15 cellular contexts compared by ENCODE assay signal in genomic region chr2:4020153-4020552, GRCh38.
A peak's percentile ranks its signal among the peaks of the same experiment; 100 is the strongest.
DNase-seq lines count a peak whose midpoint lies in the region; ATAC-seq lines count a peak whose summit lies in the region.
"Had no signal": no experiment of that assay in that cellular context is flagged by ENCODE, and none has a peak within 500 bp of the region (broad histone marks: within the 10 kb centered on the region; RNA-seq: fewer than 3 reads in every experiment).

No MANE protein-coding gene starts in this region.

- ATAC-seq in HG03196 (IDR thresholded peaks at IDR 0.05; ENCODE audit: unreplicated experiment) (no peak), GM18868 (IDR thresholded peaks at IDR 0.05; ENCODE audit: unreplicated experiment) (no peak)
- ATAC-seq: activated T-helper 17 cell treated with anti-CD3 and anti-CD28 coated beads, Interleukin-2, amount 50 U/mL, for 72 hours; heart left ventricle; T-cell had no signal

- peak; percentile 19 for DNase-seq in NCI-H2196 (lab: John Stamatoyannopoulos, UW; ENCODE audit: unreplicated experiment)
- DNase-seq in NCI-H2196 treated with DMSO at 0.1 percent for 48 hours (lab: John Stamatoyannopoulos, UW; ENCODE audit: unreplicated experiment): no peak
- DNase-seq in NCI-H187 treated with DMSO at 0.1 percent for 48 hours (lab: John Stamatoyannopoulos, UW): peak; percentile 29
- DNase-seq in NCI-H774 (lab: John Stamatoyannopoulos, UW): peak; percentile 17
- DNase-seq in retina: peak; percentile 11
- DNase-seq in anterior cingulate cortex (lab: John Stamatoyannopoulos, UW): no peak
- DNase-seq: activated CD4-positive, alpha-beta T cell treated with anti-CD3 and anti-CD28 coated beads for 48 hours; heart left ventricle; Right ventricle myocardium superior; stimulated activated CD4-positive, alpha-beta T cell treated with anti-CD3 and anti-CD28 coated beads, Interleukin-12 subunit alpha, Interleukin-12 subunit beta, amount 100 ng/mL, for 4 hours; substantia nigra; T-cell had no signal

Comparison
In these comparisons a context has a peak if more than half of its experiments do, and no peak if none do; other contexts are left out.
1. DNase-seq: peak in NCI-H2196 (single experiment), NCI-H187 treated with DMSO at 0.1 percent for 48 hours (single experiment), NCI-H774 (single experiment) and retina (single experiment); none in NCI-H2196 treated with DMSO at 0.1 percent for 48 hours (single experiment) and anterior cingulate cortex (0 of 58).